Comparison of ENCODE assay signal across 14 cellular contexts in the genomic region with DNA sequence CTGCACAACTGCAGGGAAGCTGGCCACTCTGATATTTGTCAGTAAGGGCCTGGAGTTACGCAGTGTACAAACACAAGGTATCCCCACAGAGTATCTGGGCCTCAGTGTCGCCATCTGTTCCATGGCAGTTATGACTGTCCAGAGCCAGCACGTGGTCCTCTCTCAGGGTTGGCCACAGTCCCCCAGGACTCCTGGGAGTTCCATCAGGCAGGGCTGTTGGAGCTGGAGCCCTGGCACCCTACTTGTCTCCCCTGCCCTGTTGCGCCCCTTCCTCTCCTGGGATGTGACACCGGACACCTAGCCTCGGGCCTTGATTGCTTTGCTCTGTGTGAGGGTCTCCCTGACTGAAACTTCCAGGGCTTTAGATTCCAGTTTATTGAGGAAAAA. TPM values are rescaled to one million over a fixed set of nuclear protein-coding genes. Genes with fewer than 3 reads are reported as not detected.
DNase-seq lines count a peak whose midpoint lies in the region; ATAC-seq, FAIRE-seq and TF ChIP-seq lines count a peak whose summit lies in the region.
"Had no signal": no experiment of that assay in that cellular context is flagged by ENCODE, and none has a peak within 500 bp of the region (broad histone marks: within the 10 kb centered on the region; RNA-seq: fewer than 3 reads in every experiment).

No MANE protein-coding gene starts in this region.

- no peak for TF ChIP-seq RAD21 in K562 (CRISPR knock-in tag; conservative IDR thresholded peaks at IDR 0.05 in 1 of 2, IDR thresholded peaks at IDR 0.05 in 1 of 2)

- H3K4ac ChIP-seq in mesenchymal stem cell (ENCODE audit: low read depth in 1 of 2, low read length in 2 of 2): peak overlapping the region; percentile 92 to 98

- H2BK15ac ChIP-seq in mesenchymal stem cell (ENCODE audit: low read depth, poor library complexity, severe bottlenecking): peak overlapping the region; percentile 95

- H3K14ac ChIP-seq in mesenchymal stem cell (ENCODE audit: low read length in 2 of 2): peak overlapping the region in 1 of 2 experiments; percentile 96

- H2AFZ ChIP-seq in K562 (ENCODE audit: low read depth, low read length): no peak overlapping the region
- H2AFZ ChIP-seq in mesenchymal stem cell (ENCODE audit: low read depth, low read length): peak overlapping the region; percentile 3

- H3K4me3 ChIP-seq in K562: no peak overlapping the region
- H3K4me3 ChIP-seq in mesenchymal stem cell (ENCODE audit: insufficient read depth in 1 of 2, low read depth in 1 of 2, low read length in 2 of 2): no peak overlapping the region
- H3K4me3 ChIP-seq in upper lobe of right lung: no peak overlapping the region
- H3K4me3 ChIP-seq: thoracic aorta had no signal

- peak overlapping the region; percentile 39 for H2BK5ac ChIP-seq in mesenchymal stem cell (ENCODE audit: low read depth, low read length, poor library complexity, severe bottlenecking)

- peak; percentile 26 for DNase-seq in HT1080 (ENCODE audit: low read depth)
- DNase-seq in K562 (ENCODE audit: extremely low read depth in 1 of 4, low spot score in 3 of 4): no peak
- peak; percentile 84 for DNase-seq in mesenchymal stem cell
- DNase-seq in upper lobe of right lung: peak; percentile 57
- DNase-seq in AG08396 (ENCODE audit: low spot score): no peak
- DNase-seq in stimulated activated CD4-positive, alpha-beta T cell treated with anti-CD3 and anti-CD28 coated beads, Interleukin-4, amount 100 ng/mL, for 24 hours: no peak
- DNase-seq: activated B cell treated with CpG ODN at 0.5 μM for 24 hours, activated gamma-delta T cell, NCI-H1436, occipital lobe had no signal

- H3K27ac ChIP-seq in K562 (ENCODE audit: extremely low read depth, low read depth, low read length): no peak overlapping the region
- H3K27ac ChIP-seq in mesenchymal stem cell (ENCODE audit: low read length, poor library complexity, severe bottlenecking): peak overlapping the region; percentile 39
- no peak overlapping the region for H3K27ac ChIP-seq in upper lobe of right lung
- H3K27ac ChIP-seq: thoracic aorta had no signal

- no peaks in the 10 kb centered on the region for H4K20me1 ChIP-seq in K562 (replicated peaks; ENCODE audit: control insufficient read depth, insufficient read depth, low read length)

- H3K79me2 ChIP-seq in K562 (ENCODE audit: control insufficient read depth, insufficient read depth, low read length): no peaks in the 10 kb centered on the region

- H3K36me3 ChIP-seq in K562 (ENCODE audit: control insufficient read depth, insufficient read depth, low read length): no peaks in the 10 kb centered on the region
- H3K36me3 ChIP-seq in mesenchymal stem cell (ENCODE audit: control insufficient read depth in 1 of 2, insufficient read depth in 2 of 2, low read depth in 1 of 2, low read length in 2 of 2): no peaks in the 10 kb centered on the region
- no peaks in the 10 kb centered on the region for H3K36me3 ChIP-seq in upper lobe of right lung
- H3K36me3 ChIP-seq: thoracic aorta had no signal

- intact Hi-C loops in K562 (cut with micrococcal nuclease) (no loop called here), upper lobe of right lung (cut with DNase I) (no loop called here)

- 27% methylated on average over 4 of the region's 6 CpGs for WGBS in K562 (ENCODE audit: insufficient coverage, low coverage, missing lambda C conversion rate)
- 35% methylated on average over 6 of the region's 6 CpGs for whole genome bisulfite sequencing in mesenchymal stem cell

- no peaks in the 10 kb centered on the region for H3K9me3 ChIP-seq in K562 (replicated peaks; ENCODE audit: control insufficient read depth, insufficient read depth, low read depth, low read length)
- no peaks in the 10 kb centered on the region for H3K9me3 ChIP-seq in mesenchymal stem cell (ENCODE audit: control insufficient read depth, low read length)
- no peaks in the 10 kb centered on the region for H3K9me3 ChIP-seq in upper lobe of right lung
- H3K9me3 ChIP-seq: thoracic aorta had no signal

- H3K9ac ChIP-seq in K562 (ENCODE audit: insufficient read depth in 1 of 2, low read depth in 2 of 2, low read length in 2 of 2): no peak overlapping the region
- peak overlapping the region; percentile 82 for H3K9ac ChIP-seq in mesenchymal stem cell (ENCODE audit: low read length)

- H3K4me2 ChIP-seq in K562 (ENCODE audit: insufficient read depth, low read length) (no peak overlapping the region), mesenchymal stem cell (ENCODE audit: low read length, poor library complexity, severe bottlenecking) (no peak overlapping the region)

- no peak for TF ChIP-seq POLR2A in K562 (conservative IDR thresholded peaks at IDR 0.05)

- H3K4me1 ChIP-seq in K562 (replicated peaks in 1 of 2; ENCODE audit: control insufficient read depth in 2 of 2, insufficient read depth in 2 of 2, low read length in 2 of 2) (peaks cover 0 to 27% of the 10 kb centered on the region in 2 experiments; a peak in 2 of 5 replicates), mesenchymal stem cell (ENCODE audit: control insufficient read depth, insufficient read depth, low read depth, low read length) (peaks cover 39% of the 10 kb centered on the region), upper lobe of right lung (peaks cover 23% of the 10 kb centered on the region)

- peak overlapping the region; percentile 80 to 97 for H3K18ac ChIP-seq in mesenchymal stem cell (ENCODE audit: low read depth in 1 of 2, low read length in 2 of 2)

- H2AK5ac ChIP-seq in mesenchymal stem cell (ENCODE audit: low read length, severe bottlenecking): peak overlapping the region; percentile 40

- peak overlapping the region; percentile 54 to 96 for H2BK12ac ChIP-seq in mesenchymal stem cell (ENCODE audit: low read length in 2 of 2)

- in situ Hi-C loops in K562 (cut with MboI): no loop called here

- CTCF ChIA-PET in K562 (lab: Yijun Ruan, JAX; ENCODE audit: low intra/inter-chr PET ratio): no interaction called here

- H2BK120ac ChIP-seq in mesenchymal stem cell (ENCODE audit: low read depth, low read length): peak overlapping the region; percentile 81

- H3K79me1 ChIP-seq in mesenchymal stem cell (replicated peaks; ENCODE audit: low read length, poor library complexity, severe bottlenecking): no peaks in the 10 kb centered on the region

- peak overlapping the region; percentile 74 for H4K91ac ChIP-seq in mesenchymal stem cell (ENCODE audit: low read length)

- no peak for FAIRE-seq in K562 (lab: Jason Lieb, UNC)

- POLR2A ChIA-PET in K562 (lab: Yijun Ruan, JAX): interaction anchor here (0.8 kb wide), 1 partner anchor 42 kb away, joined by 3 read pairs; no protein-coding TSS in a partner anchor

- TF ChIP-seq CTCF in K562 (IDR thresholded peaks at IDR 0.05 in 2 of 3, conservative IDR thresholded peaks at IDR 0.05 in 1 of 3; ENCODE audit: insufficient read depth in 2 of 3, low read depth in 1 of 3, low read length in 3 of 3): no peak
- no peak for TF ChIP-seq CTCF in upper lobe of right lung (IDR thresholded peaks at IDR 0.05)

- H3K27me3 ChIP-seq in K562 (ENCODE audit: control insufficient read depth in 2 of 2, insufficient read depth in 2 of 2, low read length in 2 of 2) (peaks cover 0 to 55% of the 10 kb centered on the region in 2 experiments; a peak in 4 of 5 replicates), mesenchymal stem cell (ENCODE audit: control insufficient read depth in 1 of 2, insufficient read depth in 1 of 2, low read length in 2 of 2) (no peaks in the 10 kb centered on the region), upper lobe of right lung (no peaks in the 10 kb centered on the region)

- BruUV-seq in K562 (replicated peaks; lab: Mats Ljungman, UMichigan): no TSS peak

- no peak for TF ChIP-seq EP300 in K562 (IDR thresholded peaks at IDR 0.05; ENCODE audit: low read length)

- ATAC-seq in K562: peak; percentile 23; the same call in 1 of the 3 replicates
- no peak for ATAC-seq in upper lobe of right lung
- ATAC-seq in HG03354 (IDR thresholded peaks at IDR 0.05; ENCODE audit: poor library complexity, severe bottlenecking, unreplicated experiment): no peak

- no peaks in the 10 kb centered on the region for H3K9me1 ChIP-seq in K562 (ENCODE audit: control insufficient read depth, insufficient read depth, low read length)

- peak overlapping the region in 1 of 2 experiments; percentile 57 for H3K23ac ChIP-seq in mesenchymal stem cell (ENCODE audit: low read length in 2 of 2)

- H4K8ac ChIP-seq in mesenchymal stem cell (ENCODE audit: low read length): peak overlapping the region; percentile 79

TF ChIP-seq in K562, 482 proteins besides CTCF, POLR2A, EP300 and RAD21 (continues in another document):
- TF ChIP-seq, protein P1, sequence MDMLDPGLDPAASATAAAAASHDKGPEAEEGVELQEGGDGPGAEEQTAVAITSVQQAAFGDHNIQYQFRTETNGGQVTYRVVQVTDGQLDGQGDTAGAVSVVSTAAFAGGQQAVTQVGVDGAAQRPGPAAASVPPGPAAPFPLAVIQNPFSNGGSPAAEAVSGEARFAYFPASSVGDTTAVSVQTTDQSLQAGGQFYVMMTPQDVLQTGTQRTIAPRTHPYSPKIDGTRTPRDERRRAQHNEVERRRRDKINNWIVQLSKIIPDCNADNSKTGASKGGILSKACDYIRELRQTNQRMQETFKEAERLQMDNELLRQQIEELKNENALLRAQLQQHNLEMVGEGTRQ (CRISPR knock-in tag; IDR thresholded peaks at IDR 0.05): 0 out of 2 replicates have a peak, but pooled peaks have one; percentile 10

RNA-seq across cellular contexts. Expression of gene HTRA3, which starts 8.4 kb away (rescaled TPM):
- 0.16 and 0.20 TPM in 2 replicates for total RNA-seq in HT1080 (2014; rRNA removed; shearing (Covaris generic))
- 0.30 and 0.34 TPM in 2 replicates for polyA plus RNA-seq in HT1080 (2015; cell fraction: cytosol; rRNA removed)
- polyA plus RNA-seq in HT1080 (2015; cell fraction: nucleus; rRNA removed): 0.11 and 0.26 TPM in 2 replicates
- 0.14 TPM in 1 of 2 replicates, not detected in the other for total RNA-seq in K562 (2011; cell fraction: chromatin; rRNA removed; ENCODE audit: low replicate concordance)
- total RNA-seq in K562 (2011; cell fraction: nucleolus; rRNA removed): 0.17 and 0.53 TPM in 2 replicates
- 0.15 TPM in 1 of 2 replicates, not detected in the other for total RNA-seq in K562 (2011; cell fraction: nucleoplasm; rRNA removed)
- total RNA-seq in K562 (2014; rRNA removed) (not detected in 2 replicates), K562 (2014; rRNA removed; fragmentation: Illumina TruSeq; extraction: Trizol) (not detected in 2 replicates), K562 (2015; rRNA removed; fragmentation: Illumina TruSeq; extraction: Trizol) (not detected in 2 replicates), K562 (2021) (0.16 TPM in 1 of 2 replicates, not detected in the other), upper lobe of right lung (25.0 TPM)
- polyA plus RNA-seq in K562 (2011; rRNA removed) (0.04 and 0.18 TPM in 2 replicates), K562 (2014; fragmentation: Illumina TruSeq; extraction: Trizol) (0.07 TPM in 1 of 2 replicates, not detected in the other), K562 (2014; fragmentation: Nextera tagmentation; extraction: Ambion mirVana) (not detected), K562 (2014; rRNA removed) (not detected in 2 replicates)
- polyA plus RNA-seq in K562 (2011; cell fraction: cytosol; rRNA removed): 0.09 and 0.10 TPM in 2 replicates
- 0.14 and 0.15 TPM in 2 replicates for polyA plus RNA-seq in K562 (2011; cell fraction: nucleus; rRNA removed)
- polyA plus RNA-seq in K562 (2012): 0.20 and 0.42 TPM in 2 replicates
- polyA minus RNA-seq in K562 (2011; rRNA and poly(A)+ RNA removed): not detected in 2 replicates
- not detected in 2 replicates for polyA minus RNA-seq in K562 (2011; cell fraction: cytosol; rRNA and poly(A)+ RNA removed)
- 0.11 TPM in 1 of 2 replicates, not detected in the other for polyA minus RNA-seq in K562 (2011; cell fraction: nucleus; rRNA and poly(A)+ RNA removed)
- polyA plus RNA-seq in mesenchymal stem cell (2013, experiment 1 of 2): 88.3 TPM
- 87.5 TPM for polyA plus RNA-seq in mesenchymal stem cell (2013, experiment 2 of 2)
- total RNA-seq: activated B cell treated with CpG ODN at 0.5 μM for 24 hours; CD8-positive, alpha-beta memory T cell; NCI-H460 had no signal
- polyA plus RNA-seq: CD8-positive, alpha-beta memory T cell had no signal

Comparison
In these comparisons a context has a peak if more than half of its experiments do, and no peak if none do; other contexts are left out.
1. DNase-seq: peak in HT1080 (single experiment), mesenchymal stem cell (single experiment) and upper lobe of right lung (single experiment); none in K562 (0 of 4), AG08396 (single experiment) and stimulated activated CD4-positive, alpha-beta T cell treated with anti-CD3 and anti-CD28 coated beads, Interleukin-4, amount 100 ng/mL, for 24 hours (single experiment).
2. RNA of gene HTRA3, which starts 8.4 kb away (total RNA-seq): 25.0 TPM in upper lobe of right lung (single experiment); 0.16 to 0.20 TPM in HT1080 and 0.14 to 0.53 TPM in K562; every median in the first group is over 10 times any median in the second.